ENCODE assay signal across 17 cellular contexts in genomic region chr11:17406818-17407149, GRCh38. TPM values are rescaled to one million over a fixed set of nuclear protein-coding genes. Genes with fewer than 3 reads are reported as not detected.
DNase-seq lines count a peak whose midpoint lies in the region; ATAC-seq, FAIRE-seq and TF ChIP-seq lines count a peak whose summit lies in the region.
"Had no signal": no experiment of that assay in that cellular context is flagged by ENCODE, and none has a peak within 500 bp of the region (broad histone marks: within the 10 kb centered on the region; RNA-seq: fewer than 3 reads in every experiment).

No MANE protein-coding gene starts in this region.

- H3K27me3 Mint-ChIP-seq in stimulated activated memory B cell treated with anti-CD40 and anti-IgM and Interleukin-4, amounts not matched to agents 10 μg/mL and 1 μg/mL and 100 μg/mL, for 72 hours = peaks cover 9% of the 10 kb centered on the region
- H3K27me3 Mint-ChIP-seq: CD4-positive, CD25-positive, alpha-beta regulatory T cell had no signal

- WGBS in right cardiac atrium = 92% methylated on average over 13 of the region's 13 CpGs
- WGBS in HepG2 (ENCODE audit: low lambda C conversion rate) = 68% methylated on average over 9 of the region's 13 CpGs

- no peak overlapping the region for H3K4me2 ChIP-seq in HepG2 (ENCODE audit: low read depth, low read length)

- no peak overlapping the region for H3K9ac ChIP-seq in HepG2 (ENCODE audit: insufficient read depth, low read depth, low read length)

- no peaks in the 10 kb centered on the region for H4K20me1 ChIP-seq in HepG2 (ENCODE audit: insufficient read depth, low read length)

- no peaks in the 10 kb centered on the region for H3K36me3 ChIP-seq in HepG2 (replicated peaks in 1 of 2; ENCODE audit: control insufficient read depth in 1 of 2, insufficient read depth in 2 of 2, low read length in 2 of 2)

- TF ChIP-seq EP300 in HepG2 (IDR thresholded peaks at IDR 0.05; ENCODE audit: low read depth in 2 of 2, low read length in 2 of 2) (no peak), HepG2 (CRISPR knock-in tag; IDR thresholded peaks at IDR 0.05; ENCODE audit: borderline replicate concordance) (no peak)

- H3K4me1 Mint-ChIP-seq in stimulated activated memory B cell treated with anti-CD40 and anti-IgM and Interleukin-4, amounts not matched to agents 10 μg/mL and 1 μg/mL and 100 μg/mL, for 72 hours = peaks cover 30% of the 10 kb centered on the region
- H3K4me1 Mint-ChIP-seq: CD4-positive, CD25-positive, alpha-beta regulatory T cell had no signal

- in situ Hi-C loops in HepG2 (cut with HindIII; ENCODE audit: extremely low pct_ligation_motif_present, low pct_unique_long_range_greater_than_20kb) = no loop called here

- CTCF ChIA-PET in HepG2 (lab: Yijun Ruan, JAX; ENCODE audit: low intra/inter-chr PET ratio, low total read pairs) = no interaction called here

- TF ChIP-seq CTCF in HepG2 (CRISPR knock-in tag; IDR thresholded peaks at IDR 0.05) = no peak

- TF ChIP-seq POLR2A in HepG2 (IDR thresholded peaks at IDR 0.05; ENCODE audit: insufficient read depth in 1 of 2, low read depth in 2 of 2, low read length in 2 of 2) = no peak

- H3K27ac Mint-ChIP-seq in stimulated activated memory B cell treated with anti-CD40 and anti-IgM and Interleukin-4, amounts not matched to agents 10 μg/mL and 1 μg/mL and 100 μg/mL, for 72 hours = peak overlapping the region; percentile 43
- H3K27ac Mint-ChIP-seq: CD4-positive, CD25-positive, alpha-beta regulatory T cell had no signal

- H3K4me3 Mint-ChIP-seq in stimulated activated memory B cell treated with anti-CD40 and anti-IgM and Interleukin-4, amounts not matched to agents 10 μg/mL and 1 μg/mL and 100 μg/mL, for 72 hours = no peak overlapping the region
- H3K4me3 Mint-ChIP-seq: CD4-positive, CD25-positive, alpha-beta regulatory T cell had no signal

- intact Hi-C loops in right cardiac atrium (cut with DNase I) = no loop called here
- intact Hi-C loops in left cardiac atrium (cut with DNase I) = no loop called here
- intact Hi-C loops in HepG2 (cut with micrococcal nuclease; ENCODE audit: unreplicated experiment) = no loop called here

- H3K9me3 ChIP-seq in right cardiac atrium (ENCODE audit: control insufficient read depth, low read length) (no peaks in the 10 kb centered on the region), HepG2 (ENCODE audit: low read length) (no peaks in the 10 kb centered on the region)

- H3K36me3 Mint-ChIP-seq in stimulated activated memory B cell treated with anti-CD40 and anti-IgM and Interleukin-4, amounts not matched to agents 10 μg/mL and 1 μg/mL and 100 μg/mL, for 72 hours = no peaks in the 10 kb centered on the region
- H3K36me3 Mint-ChIP-seq: CD4-positive, CD25-positive, alpha-beta regulatory T cell had no signal

- no peak for TF ChIP-seq RAD21 in HepG2 (CRISPR knock-in tag; IDR thresholded peaks at IDR 0.05)

- POLR2A ChIA-PET in HepG2 (lab: Yijun Ruan, JAX) = no interaction called here

- ATAC-seq in right cardiac atrium (no peak), left cardiac atrium (no peak), HepG2 (no peak), HG03095 (IDR thresholded peaks at IDR 0.05; ENCODE audit: unreplicated experiment) (no peak), GM19395 (IDR thresholded peaks at IDR 0.05; ENCODE audit: unreplicated experiment) (no peak)
- ATAC-seq in stimulated activated memory B cell treated with anti-CD40 and anti-IgM and Interleukin-4, amounts not matched to agents 10 μg/mL and 1 μg/mL and 100 μg/mL, for 72 hours = no peak

- no peaks in the 10 kb centered on the region for H3K9me3 Mint-ChIP-seq in stimulated activated memory B cell treated with anti-CD40 and anti-IgM and Interleukin-4, amounts not matched to agents 10 μg/mL and 1 μg/mL and 100 μg/mL, for 72 hours

- no peak overlapping the region for H2AFZ ChIP-seq in HepG2 (ENCODE audit: low read length)

- no peak for FAIRE-seq in HepG2 (lab: Jason Lieb, UNC)
- FAIRE-seq: A204.1, GM18507 had no signal

- no peaks in the 10 kb centered on the region for H3K79me2 ChIP-seq in HepG2 (ENCODE audit: insufficient read depth, low read length)

- BruUV-seq in HepG2 (replicated peaks; lab: Mats Ljungman, UMichigan) = no TSS peak

- H3K4me3 ChIP-seq in right cardiac atrium (ENCODE audit: low read length) = no peak overlapping the region
- H3K4me3 ChIP-seq in HepG2 (replicated peaks in 1 of 3; ENCODE audit: insufficient read depth in 1 of 3, low read depth in 2 of 3, low read length in 3 of 3) = no peak overlapping the region

- peak overlapping the region; percentile 92 for H3K27ac ChIP-seq in right cardiac atrium (ENCODE audit: low read length)
- no peak overlapping the region for H3K27ac ChIP-seq in HepG2 (ENCODE audit: extremely low read length, insufficient read depth, low read length)

- no peak for DNase-seq in right cardiac atrium
- DNase-seq in left cardiac atrium = no peak
- DNase-seq in HepG2 (ENCODE audit: low spot score) = no peak
- DNase-seq in NCI-H1092 (lab: John Stamatoyannopoulos, UW) = no peak
- no peak for DNase-seq in activated CD4-positive, alpha-beta T cell treated with anti-CD3 and anti-CD28 coated beads for 4 hours
- DNase-seq: CD4-positive, CD25-positive, alpha-beta regulatory T cell; HCEC 1CT; IMR-90; NCI-H1436 treated with DMSO at 0.1 percent for 48 hours; NCI-H2081 treated with DMSO at 0.1 percent for 48 hours; NCI-H524 had no signal

- peaks cover 8% of the 10 kb centered on the region for H3K4me1 ChIP-seq in right cardiac atrium (ENCODE audit: control insufficient read depth, insufficient read depth, low read length)
- H3K4me1 ChIP-seq in HepG2 (ENCODE audit: insufficient read depth, low read length) = peaks cover 14% of the 10 kb centered on the region

- H3K27me3 ChIP-seq in right cardiac atrium (ENCODE audit: control insufficient read depth, insufficient read depth) (no peaks in the 10 kb centered on the region), HepG2 (ENCODE audit: control insufficient read depth in 1 of 2, insufficient read depth in 2 of 2, low read length in 2 of 2) (0 out of 5 replicates have a peak, but pooled peaks cover 0 to 8% of the 10 kb centered on the region in 2 experiments)

RNA-seq across cellular contexts. Expression of gene KCNJ11, which starts 18.3 kb away (rescaled TPM):
- total RNA-seq in right cardiac atrium (10 to 100 TPM in 3 of 4 donors, 1 to 10 TPM in 1; 9.2 to 33.1 (median 25.2) TPM), left cardiac atrium (10 to 100 TPM; 11.3 to 21.2 TPM), HepG2 (2016; rRNA removed; fragmentation: Illumina TruSeq; extraction: Trizol) (0.81 and 1.6 TPM in 2 replicates)
- polyA plus RNA-seq in right cardiac atrium (18.6 TPM), HepG2 (2011; rRNA removed) (0.38 and 0.52 TPM in 2 replicates)
- 0.40 and 0.53 TPM in 2 replicates for total RNA-seq in HepG2 (2016; cell fraction: cytosol; rRNA removed; fragmentation: Illumina TruSeq; extraction: Trizol; ENCODE audit: low read depth)
- 0.82 and 1.2 TPM in 2 replicates for total RNA-seq in HepG2 (2016; cell fraction: insoluble cytoplasmic fraction; rRNA removed; fragmentation: Illumina TruSeq; extraction: Trizol)
- 0.83 and 1.3 TPM in 2 replicates for total RNA-seq in HepG2 (2016; cell fraction: membrane; rRNA removed; fragmentation: Illumina TruSeq; extraction: Trizol)
- 0.50 and 0.65 TPM in 2 replicates for total RNA-seq in HepG2 (2016; cell fraction: nucleus; rRNA removed; fragmentation: Illumina TruSeq; extraction: Trizol)
- 0.43 and 0.56 TPM in 2 replicates for polyA plus RNA-seq in HepG2 (2011; cell fraction: cytosol; rRNA removed)
- 0.82 and 0.85 TPM in 2 replicates for polyA plus RNA-seq in HepG2 (2011; cell fraction: nucleus; rRNA removed)
- polyA plus RNA-seq in HepG2 (2012) = 0.79 and 0.97 TPM in 2 replicates
- 0.18 and 0.51 TPM in 2 replicates for polyA plus RNA-seq in HepG2 (2016; cell fraction: cytosol; fragmentation: Illumina TruSeq; extraction: Trizol; ENCODE audit: low read depth)
- polyA plus RNA-seq in HepG2 (2016; cell fraction: insoluble cytoplasmic fraction; fragmentation: Illumina TruSeq; extraction: Trizol; ENCODE audit: low read depth) = 0.80 and 0.87 TPM in 2 replicates
- 0.63 and 0.69 TPM in 2 replicates for polyA plus RNA-seq in HepG2 (2016; cell fraction: membrane; fragmentation: Illumina TruSeq; extraction: Trizol; ENCODE audit: low read depth)
- polyA plus RNA-seq in HepG2 (2016; cell fraction: nucleus; fragmentation: Illumina TruSeq; extraction: Trizol; ENCODE audit: insufficient read depth, low read depth) = 1.6 and 1.8 TPM in 2 replicates
- 1.8 and 4.9 TPM in 2 replicates for polyA minus RNA-seq in HepG2 (2011; rRNA and poly(A)+ RNA removed; ENCODE audit: low replicate concordance)
- 0.49 and 1.8 TPM in 2 replicates for polyA minus RNA-seq in HepG2 (2011; cell fraction: cytosol; rRNA and poly(A)+ RNA removed)
- polyA minus RNA-seq in HepG2 (2011; cell fraction: nucleus; rRNA and poly(A)+ RNA removed) = 0.26 and 0.75 TPM in 2 replicates
- total RNA-seq: CD4-positive, CD25-positive, alpha-beta regulatory T cell; IMR-90; RPMI7951 had no signal
- polyA plus RNA-seq: CD4-positive, CD25-positive, alpha-beta regulatory T cell; IMR-90 had no signal

RNA-seq across cellular contexts. Expression of gene NCR3LG1, which starts 55.2 kb away (rescaled TPM):
- total RNA-seq in right cardiac atrium (1 to 10 TPM; 2.3 to 3.3 (median 3.0) TPM), left cardiac atrium (1 to 10 TPM; 1.9 to 4.2 TPM), HepG2 (2016; rRNA removed; fragmentation: Illumina TruSeq; extraction: Trizol) (16.9 and 25.1 TPM in 2 replicates)
- polyA plus RNA-seq in right cardiac atrium (0.75 TPM), HepG2 (2011; rRNA removed) (16.1 and 16.7 TPM in 2 replicates)
- total RNA-seq in HepG2 (2016; cell fraction: cytosol; rRNA removed; fragmentation: Illumina TruSeq; extraction: Trizol; ENCODE audit: low read depth) = 1.7 and 1.8 TPM in 2 replicates
- total RNA-seq in HepG2 (2016; cell fraction: insoluble cytoplasmic fraction; rRNA removed; fragmentation: Illumina TruSeq; extraction: Trizol) = 17.1 and 23.6 TPM in 2 replicates
- 6.6 and 7.3 TPM in 2 replicates for total RNA-seq in HepG2 (2016; cell fraction: membrane; rRNA removed; fragmentation: Illumina TruSeq; extraction: Trizol)
- total RNA-seq in HepG2 (2016; cell fraction: nucleus; rRNA removed; fragmentation: Illumina TruSeq; extraction: Trizol) = 47.1 and 51.5 TPM in 2 replicates
- 6.1 and 8.8 TPM in 2 replicates for polyA plus RNA-seq in HepG2 (2011; cell fraction: cytosol; rRNA removed)
- polyA plus RNA-seq in HepG2 (2011; cell fraction: nucleus; rRNA removed) = 25.7 and 29.3 TPM in 2 replicates
- 13.9 and 15.6 TPM in 2 replicates for polyA plus RNA-seq in HepG2 (2012)
- polyA plus RNA-seq in HepG2 (2016; cell fraction: cytosol; fragmentation: Illumina TruSeq; extraction: Trizol; ENCODE audit: low read depth) = 0.36 and 0.37 TPM in 2 replicates
- 4.3 and 4.5 TPM in 2 replicates for polyA plus RNA-seq in HepG2 (2016; cell fraction: insoluble cytoplasmic fraction; fragmentation: Illumina TruSeq; extraction: Trizol; ENCODE audit: low read depth)
- polyA plus RNA-seq in HepG2 (2016; cell fraction: membrane; fragmentation: Illumina TruSeq; extraction: Trizol; ENCODE audit: low read depth) = 0.42 and 0.73 TPM in 2 replicates
- 41.4 and 45.9 TPM in 2 replicates for polyA plus RNA-seq in HepG2 (2016; cell fraction: nucleus; fragmentation: Illumina TruSeq; extraction: Trizol; ENCODE audit: insufficient read depth, low read depth)
- 26.3 and 35.1 TPM in 2 replicates for polyA minus RNA-seq in HepG2 (2011; rRNA and poly(A)+ RNA removed; ENCODE audit: low replicate concordance)
- 24.1 and 35.0 TPM in 2 replicates for polyA minus RNA-seq in HepG2 (2011; cell fraction: cytosol; rRNA and poly(A)+ RNA removed)
- 50.6 and 66.1 TPM in 2 replicates for polyA minus RNA-seq in HepG2 (2011; cell fraction: nucleus; rRNA and poly(A)+ RNA removed)
